ENCODE assay signal across 8 cellular contexts in genomic region chr3:141105828-141106628, GRCh38. TPM values are rescaled to one million over a fixed set of nuclear protein-coding genes. Genes with fewer than 3 reads are reported as not detected.
DNase-seq lines count a peak whose midpoint lies in the region; ATAC-seq and TF ChIP-seq lines count a peak whose summit lies in the region.

No MANE protein-coding gene starts in this region.

- no peak overlapping the region for H3K4me3 Mint-ChIP-seq in activated naive CD8-positive, alpha-beta T cell treated with anti-CD3 and anti-CD28 coated beads, Interleukin-2, amount 50 U/mL, for 24 hours

- DNase-seq in AG09309 (ENCODE audit: low read depth) (peak; percentile 66), GM19240 (ENCODE audit: insufficient read length, low spot score) (peak; percentile 35), NCI-H1092 treated with DMSO at 0.1 percent for 48 hours (lab: John Stamatoyannopoulos, UW) (peak; percentile 72), left cardiac atrium (peak; percentile 78), retina (peak; percentile 69)
- peak; percentile 62 for DNase-seq in activated naive CD8-positive, alpha-beta T cell treated with anti-CD3 and anti-CD28 coated beads, Interleukin-2, amount 50 U/mL, for 24 hours

- no peaks in the 10 kb centered on the region for H3K9me3 Mint-ChIP-seq in activated naive CD8-positive, alpha-beta T cell treated with anti-CD3 and anti-CD28 coated beads, Interleukin-2, amount 50 U/mL, for 24 hours

- TF ChIP-seq CTCF in AG09309 (IDR thresholded peaks at IDR 0.05; ENCODE audit: control insufficient read depth, insufficient read depth, low read depth, low read length, missing control alignments), result peak; percentile 71

- ATAC-seq in SK-N-SH treated with all-trans-retinoic acid at 6 μM for 48 hours (peak; percentile 87), left cardiac atrium (peak in 1 of 2 donors; percentile 6), GM21528 (IDR thresholded peaks at IDR 0.05; ENCODE audit: low FRiP score, unreplicated experiment) (no peak)
- no peak for ATAC-seq in activated naive CD8-positive, alpha-beta T cell treated with anti-CD3 and anti-CD28 coated beads, Interleukin-2, amount 50 U/mL, for 24 hours

- no peak overlapping the region for H3K27ac Mint-ChIP-seq in activated naive CD8-positive, alpha-beta T cell treated with anti-CD3 and anti-CD28 coated beads, Interleukin-2, amount 50 U/mL, for 24 hours

- no peaks in the 10 kb centered on the region for H3K36me3 Mint-ChIP-seq in activated naive CD8-positive, alpha-beta T cell treated with anti-CD3 and anti-CD28 coated beads, Interleukin-2, amount 50 U/mL, for 24 hours (ENCODE audit: low read depth)

- intact Hi-C loops in left cardiac atrium (cut with DNase I), result loop anchor here (2.0 to 10.0 kb wide), 5 partner anchors 51 to 101 kb away; partner anchors contain the start of gene SPSB4 (in 1 of the 2)

- no peaks in the 10 kb centered on the region for H3K4me1 Mint-ChIP-seq in activated naive CD8-positive, alpha-beta T cell treated with anti-CD3 and anti-CD28 coated beads, Interleukin-2, amount 50 U/mL, for 24 hours

- no peaks in the 10 kb centered on the region for H3K27me3 Mint-ChIP-seq in activated naive CD8-positive, alpha-beta T cell treated with anti-CD3 and anti-CD28 coated beads, Interleukin-2, amount 50 U/mL, for 24 hours

- no peak overlapping the region for H3K4me3 ChIP-seq in AG09309 (ENCODE audit: control insufficient read depth, low read depth, low read length)

TF ChIP-seq in SK-N-SH treated with all-trans-retinoic acid at 6 μM for 48 hours, 23 proteins besides CTCF, POLR2A, EP300 and RAD21:
- TF ChIP-seq BACH2 (CRISPR knock-in tag; IDR thresholded peaks at IDR 0.05; ENCODE audit: borderline replicate concordance) (no peak), ARNTL (CRISPR knock-in tag; IDR thresholded peaks at IDR 0.05; ENCODE audit: borderline replicate concordance, low read depth) (no peak), ZFP30 (CRISPR knock-in tag; IDR thresholded peaks at IDR 0.05) (no peak), ZNF70 (CRISPR knock-in tag; IDR thresholded peaks at IDR 0.05) (no peak), ISL1 (CRISPR knock-in tag; IDR thresholded peaks at IDR 0.05) (no peak), SNAI2 (CRISPR knock-in tag; IDR thresholded peaks at IDR 0.05) (no peak), ZNF8 (CRISPR knock-in tag; IDR thresholded peaks at IDR 0.05) (no peak), ZFP3 (CRISPR knock-in tag; IDR thresholded peaks at IDR 0.05) (no peak), POU6F1 (CRISPR knock-in tag; IDR thresholded peaks at IDR 0.05; ENCODE audit: borderline replicate concordance, low read depth) (no peak), GLIS3 (CRISPR knock-in tag; IDR thresholded peaks at IDR 0.05) (no peak), ESRRG (CRISPR knock-in tag; IDR thresholded peaks at IDR 0.05) (no peak), ZNF565 (CRISPR knock-in tag; conservative IDR thresholded peaks at IDR 0.05; ENCODE audit: low read depth) (no peak), ZC3H10 (CRISPR knock-in tag; IDR thresholded peaks at IDR 0.05) (no peak), PATZ1 (CRISPR knock-in tag; IDR thresholded peaks at IDR 0.05; ENCODE audit: borderline replicate concordance) (no peak), TSHZ2 (CRISPR knock-in tag; IDR thresholded peaks at IDR 0.05) (no peak), TCF4 (CRISPR knock-in tag; IDR thresholded peaks at IDR 0.05; ENCODE audit: borderline replicate concordance) (no peak), PPARA (CRISPR knock-in tag; IDR thresholded peaks at IDR 0.05; ENCODE audit: borderline replicate concordance) (no peak)
- TF ChIP-seq, protein P1, sequence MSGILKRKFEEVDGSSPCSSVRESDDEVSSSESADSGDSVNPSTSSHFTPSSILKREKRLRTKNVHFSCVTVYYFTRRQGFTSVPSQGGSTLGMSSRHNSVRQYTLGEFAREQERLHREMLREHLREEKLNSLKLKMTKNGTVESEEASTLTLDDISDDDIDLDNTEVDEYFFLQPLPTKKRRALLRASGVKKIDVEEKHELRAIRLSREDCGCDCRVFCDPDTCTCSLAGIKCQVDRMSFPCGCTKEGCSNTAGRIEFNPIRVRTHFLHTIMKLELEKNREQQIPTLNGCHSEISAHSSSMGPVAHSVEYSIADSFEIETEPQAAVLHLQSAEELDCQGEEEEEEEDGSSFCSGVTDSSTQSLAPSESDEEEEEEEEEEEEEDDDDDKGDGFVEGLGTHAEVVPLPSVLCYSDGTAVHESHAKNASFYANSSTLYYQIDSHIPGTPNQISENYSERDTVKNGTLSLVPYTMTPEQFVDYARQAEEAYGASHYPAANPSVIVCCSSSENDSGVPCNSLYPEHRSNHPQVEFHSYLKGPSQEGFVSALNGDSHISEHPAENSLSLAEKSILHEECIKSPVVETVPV (CRISPR knock-in tag; IDR thresholded peaks at IDR 0.05), result no peak
- TF ChIP-seq, protein P2, sequence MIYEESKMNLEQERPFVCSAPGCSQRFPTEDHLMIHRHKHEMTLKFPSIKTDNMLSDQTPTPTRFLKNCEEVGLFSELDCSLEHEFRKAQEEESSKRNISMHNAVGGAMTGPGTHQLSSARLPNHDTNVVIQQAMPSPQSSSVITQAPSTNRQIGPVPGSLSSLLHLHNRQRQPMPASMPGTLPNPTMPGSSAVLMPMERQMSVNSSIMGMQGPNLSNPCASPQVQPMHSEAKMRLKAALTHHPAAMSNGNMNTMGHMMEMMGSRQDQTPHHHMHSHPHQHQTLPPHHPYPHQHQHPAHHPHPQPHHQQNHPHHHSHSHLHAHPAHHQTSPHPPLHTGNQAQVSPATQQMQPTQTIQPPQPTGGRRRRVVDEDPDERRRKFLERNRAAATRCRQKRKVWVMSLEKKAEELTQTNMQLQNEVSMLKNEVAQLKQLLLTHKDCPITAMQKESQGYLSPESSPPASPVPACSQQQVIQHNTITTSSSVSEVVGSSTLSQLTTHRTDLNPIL (CRISPR knock-in tag; IDR thresholded peaks at IDR 0.05; ENCODE audit: low read depth), result no peak

RNA-seq across cellular contexts. Expression of gene SPSB4, which starts 54.9 kb away (rescaled TPM):
- 1 to 10 TPM; 3.0 to 6.9 TPM for total RNA-seq in left cardiac atrium
